24 cellular contexts compared by ENCODE assay signal in genomic region chr3:49992351-49992750, GRCh38.
"Had no signal": no experiment of that assay in that cellular context is flagged by ENCODE, and none has a peak within 500 bp of the region (broad histone marks: within the 10 kb centered on the region; RNA-seq: fewer than 3 reads in every experiment).

No MANE protein-coding gene starts in this region.

- DNase-seq: dermis blood vessel endothelial cell; effector memory CD8-positive, alpha-beta T cell; erythroblast; esophagus squamous epithelium; foreskin melanocyte; glutamatergic neuron; heart right ventricle; hypothalamus; kidney; left lung; mesenchymal stem cell; naive thymus-derived CD4-positive, alpha-beta T cell; stimulated activated CD4-positive, alpha-beta T cell treated with anti-CD3 and anti-CD28 coated beads, Interleukin-2, amount 100 ng/mL, for 24 hours; stimulated activated CD4-positive, alpha-beta T cell treated with anti-CD3 and anti-CD28 coated beads, Interleukin-4, amount 100 ng/mL, for 24 hours; stimulated activated naive CD8-positive, alpha-beta T cell treated with anti-CD3 and anti-CD28 coated beads, Interleukin-15, Interleukin-2, amounts not matched to agents 100 U/mL and 50 U/mL, for 24 hours; substantia nigra; testis; tibial artery had no signal

- H3K9me3 ChIP-seq: esophagus squamous epithelium, heart right ventricle, left lung, testis, tibial artery had no signal

- H3K27ac ChIP-seq: coronary artery, esophagus squamous epithelium, heart right ventricle, left lung, neural progenitor cell, parathyroid adenoma, testis, tibial artery had no signal

- H3K27me3 ChIP-seq: esophagus squamous epithelium, heart right ventricle, left lung, neural progenitor cell, testis, tibial artery had no signal

- FAIRE-seq: endometrium, kidney had no signal

- H3K4me3 ChIP-seq: coronary artery, esophagus squamous epithelium, heart right ventricle, left lung, neural progenitor cell, testis, tibial artery had no signal

- H3K4me1 ChIP-seq: esophagus squamous epithelium, left lung, neural progenitor cell, parathyroid adenoma, testis, tibial artery had no signal

- ATAC-seq: effector memory CD8-positive, alpha-beta T cell; heart right ventricle; left lung; naive thymus-derived CD4-positive, alpha-beta T cell; sciatic nerve; stimulated activated memory B cell treated with anti-CD40 and anti-IgM and Interleukin-4, amounts not matched to agents 10 μg/mL and 1 μg/mL and 100 μg/mL, for 72 hours; stimulated activated naive CD8-positive, alpha-beta T cell treated with anti-CD3 and anti-CD28 coated beads, Interleukin-15, Interleukin-2, amounts not matched to agents 100 U/mL and 50 U/mL, for 24 hours had no signal
